1 cellular context compared by ENCODE assay signal in the genomic region with DNA sequence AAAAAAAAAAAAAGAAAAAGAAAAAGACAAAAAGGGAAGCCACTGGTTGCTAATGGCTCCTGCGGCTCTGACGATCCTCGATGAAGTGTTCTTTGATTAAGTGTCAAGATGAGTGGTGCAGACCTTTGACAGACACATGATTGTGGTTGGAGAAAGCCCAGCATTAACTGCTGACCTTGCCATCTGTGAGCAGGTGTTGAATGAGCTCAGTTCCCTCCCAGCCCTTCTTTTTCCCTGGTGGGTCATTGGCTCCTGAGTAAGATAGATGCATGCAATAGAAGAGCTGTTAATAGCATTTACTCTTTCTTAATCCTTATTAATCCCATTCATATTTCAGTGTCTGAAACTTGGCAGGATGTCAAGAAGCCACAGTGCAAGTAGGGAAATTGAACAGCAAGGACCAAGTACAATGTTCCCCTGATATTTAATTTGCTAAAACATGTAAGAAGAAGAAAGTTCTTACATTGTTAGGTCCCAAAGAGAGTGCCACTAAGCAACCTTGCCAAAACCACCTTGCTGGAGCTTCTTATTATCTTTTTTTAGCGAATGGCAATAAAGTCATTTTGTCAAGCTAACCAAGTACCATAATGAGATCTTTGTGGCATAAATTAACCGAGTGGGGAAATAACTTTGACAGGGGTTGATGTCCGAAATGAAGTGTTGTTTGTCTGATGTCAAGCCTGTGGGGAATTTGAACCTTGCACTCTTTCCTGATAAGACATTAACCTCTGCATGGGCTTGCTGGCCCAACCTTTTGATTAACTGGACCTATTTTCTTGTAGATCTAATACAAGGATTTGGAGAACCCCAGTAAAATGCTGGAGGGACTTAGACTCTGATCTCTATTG.
TF ChIP-seq lines count a peak whose summit lies in the region.

No MANE protein-coding gene starts in this region.

TF ChIP-seq in HepG2, 621 proteins besides CTCF, POLR2A, EP300 and RAD21 (continued from another document and continues in another):
- no peak for TF ChIP-seq RORA (CRISPR knock-in tag; IDR thresholded peaks at IDR 0.05)
- peak; percentile 93 for TF ChIP-seq HNF4A (CRISPR knock-in tag; IDR thresholded peaks at IDR 0.05)
- TF ChIP-seq AFF4 (CRISPR knock-in tag; IDR thresholded peaks at IDR 0.05): no peak
- no peak for TF ChIP-seq THYN1 (CRISPR knock-in tag; IDR thresholded peaks at IDR 0.05; ENCODE audit: borderline replicate concordance, low read depth)
- TF ChIP-seq SIX1 (CRISPR knock-in tag; IDR thresholded peaks at IDR 0.05; ENCODE audit: borderline replicate concordance): no peak
- TF ChIP-seq, protein P1, sequence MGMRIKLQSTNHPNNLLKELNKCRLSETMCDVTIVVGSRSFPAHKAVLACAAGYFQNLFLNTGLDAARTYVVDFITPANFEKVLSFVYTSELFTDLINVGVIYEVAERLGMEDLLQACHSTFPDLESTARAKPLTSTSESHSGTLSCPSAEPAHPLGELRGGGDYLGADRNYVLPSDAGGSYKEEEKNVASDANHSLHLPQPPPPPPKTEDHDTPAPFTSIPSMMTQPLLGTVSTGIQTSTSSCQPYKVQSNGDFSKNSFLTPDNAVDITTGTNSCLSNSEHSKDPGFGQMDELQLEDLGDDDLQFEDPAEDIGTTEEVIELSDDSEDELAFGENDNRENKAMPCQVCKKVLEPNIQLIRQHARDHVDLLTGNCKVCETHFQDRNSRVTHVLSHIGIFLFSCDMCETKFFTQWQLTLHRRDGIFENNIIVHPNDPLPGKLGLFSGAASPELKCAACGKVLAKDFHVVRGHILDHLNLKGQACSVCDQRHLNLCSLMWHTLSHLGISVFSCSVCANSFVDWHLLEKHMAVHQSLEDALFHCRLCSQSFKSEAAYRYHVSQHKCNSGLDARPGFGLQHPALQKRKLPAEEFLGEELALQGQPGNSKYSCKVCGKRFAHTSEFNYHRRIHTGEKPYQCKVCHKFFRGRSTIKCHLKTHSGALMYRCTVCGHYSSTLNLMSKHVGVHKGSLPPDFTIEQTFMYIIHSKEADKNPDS (CRISPR knock-in tag; IDR thresholded peaks at IDR 0.05): no peak
- TF ChIP-seq TP53 (CRISPR knock-in tag; conservative IDR thresholded peaks at IDR 0.05): no peak
- peak; percentile 53; the same call in 1 of the 2 replicates for TF ChIP-seq EHMT2 (IDR thresholded peaks at IDR 0.05; ENCODE audit: borderline replicate concordance, low read depth, low read length)
- TF ChIP-seq, protein P2, sequence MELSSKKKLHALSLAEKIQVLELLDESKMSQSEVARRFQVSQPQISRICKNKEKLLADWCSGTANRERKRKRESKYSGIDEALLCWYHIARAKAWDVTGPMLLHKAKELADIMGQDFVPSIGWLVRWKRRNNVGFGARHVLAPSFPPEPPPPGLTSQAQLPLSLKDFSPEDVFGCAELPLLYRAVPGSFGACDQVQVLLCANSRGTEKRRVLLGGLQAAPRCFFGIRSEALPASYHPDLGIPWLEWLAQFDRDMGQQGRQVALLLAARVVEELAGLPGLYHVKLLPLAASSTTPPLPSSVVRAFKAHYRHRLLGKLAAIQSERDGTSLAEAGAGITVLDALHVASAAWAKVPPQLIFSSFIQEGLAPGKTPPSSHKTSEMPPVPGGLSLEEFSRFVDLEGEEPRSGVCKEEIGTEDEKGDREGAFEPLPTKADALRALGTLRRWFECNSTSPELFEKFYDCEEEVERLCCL (CRISPR knock-in tag; IDR thresholded peaks at IDR 0.05; ENCODE audit: borderline replicate concordance): no peak
- TF ChIP-seq CREBL2 (CRISPR knock-in tag; IDR thresholded peaks at IDR 0.05; ENCODE audit: borderline replicate concordance): no peak
- TF ChIP-seq ZNF260 (CRISPR knock-in tag; IDR thresholded peaks at IDR 0.05; ENCODE audit: borderline replicate concordance, low read depth): no peak
- TF ChIP-seq, protein P3, sequence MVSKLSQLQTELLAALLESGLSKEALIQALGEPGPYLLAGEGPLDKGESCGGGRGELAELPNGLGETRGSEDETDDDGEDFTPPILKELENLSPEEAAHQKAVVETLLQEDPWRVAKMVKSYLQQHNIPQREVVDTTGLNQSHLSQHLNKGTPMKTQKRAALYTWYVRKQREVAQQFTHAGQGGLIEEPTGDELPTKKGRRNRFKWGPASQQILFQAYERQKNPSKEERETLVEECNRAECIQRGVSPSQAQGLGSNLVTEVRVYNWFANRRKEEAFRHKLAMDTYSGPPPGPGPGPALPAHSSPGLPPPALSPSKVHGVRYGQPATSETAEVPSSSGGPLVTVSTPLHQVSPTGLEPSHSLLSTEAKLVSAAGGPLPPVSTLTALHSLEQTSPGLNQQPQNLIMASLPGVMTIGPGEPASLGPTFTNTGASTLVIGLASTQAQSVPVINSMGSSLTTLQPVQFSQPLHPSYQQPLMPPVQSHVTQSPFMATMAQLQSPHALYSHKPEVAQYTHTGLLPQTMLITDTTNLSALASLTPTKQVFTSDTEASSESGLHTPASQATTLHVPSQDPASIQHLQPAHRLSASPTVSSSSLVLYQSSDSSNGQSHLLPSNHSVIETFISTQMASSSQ (IDR thresholded peaks at IDR 0.05; ENCODE audit: low read depth): no peak
- TF ChIP-seq, protein P3 (CRISPR knock-in tag; IDR thresholded peaks at IDR 0.05; ENCODE audit: borderline replicate concordance): no peak
- no peak for TF ChIP-seq ISL2 (CRISPR knock-in tag; IDR thresholded peaks at IDR 0.05)
- peak; percentile 55; the same call in 1 of the 2 replicates for TF ChIP-seq MIXL1 (CRISPR knock-in tag; IDR thresholded peaks at IDR 0.05)
- no peak for TF ChIP-seq ZNF777 (CRISPR knock-in tag; IDR thresholded peaks at IDR 0.05)
- no peak for TF ChIP-seq ZNF670 (CRISPR knock-in tag; IDR thresholded peaks at IDR 0.05; ENCODE audit: borderline replicate concordance)
- no peak for TF ChIP-seq ATF5 (CRISPR knock-in tag; IDR thresholded peaks at IDR 0.05; ENCODE audit: low read depth)
- TF ChIP-seq ZNF713 (CRISPR knock-in tag; IDR thresholded peaks at IDR 0.05): no peak
- no peak for TF ChIP-seq ZNF768 (CRISPR knock-in tag; IDR thresholded peaks at IDR 0.05)
- no peak for TF ChIP-seq ZNF83 (CRISPR knock-in tag; IDR thresholded peaks at IDR 0.05; ENCODE audit: borderline replicate concordance)
- peak; percentile 68 for TF ChIP-seq ARID5B (CRISPR knock-in tag; IDR thresholded peaks at IDR 0.05)
- no peak for TF ChIP-seq ZFP91 (CRISPR knock-in tag; IDR thresholded peaks at IDR 0.05; ENCODE audit: borderline replicate concordance)
- TF ChIP-seq, protein P4, sequence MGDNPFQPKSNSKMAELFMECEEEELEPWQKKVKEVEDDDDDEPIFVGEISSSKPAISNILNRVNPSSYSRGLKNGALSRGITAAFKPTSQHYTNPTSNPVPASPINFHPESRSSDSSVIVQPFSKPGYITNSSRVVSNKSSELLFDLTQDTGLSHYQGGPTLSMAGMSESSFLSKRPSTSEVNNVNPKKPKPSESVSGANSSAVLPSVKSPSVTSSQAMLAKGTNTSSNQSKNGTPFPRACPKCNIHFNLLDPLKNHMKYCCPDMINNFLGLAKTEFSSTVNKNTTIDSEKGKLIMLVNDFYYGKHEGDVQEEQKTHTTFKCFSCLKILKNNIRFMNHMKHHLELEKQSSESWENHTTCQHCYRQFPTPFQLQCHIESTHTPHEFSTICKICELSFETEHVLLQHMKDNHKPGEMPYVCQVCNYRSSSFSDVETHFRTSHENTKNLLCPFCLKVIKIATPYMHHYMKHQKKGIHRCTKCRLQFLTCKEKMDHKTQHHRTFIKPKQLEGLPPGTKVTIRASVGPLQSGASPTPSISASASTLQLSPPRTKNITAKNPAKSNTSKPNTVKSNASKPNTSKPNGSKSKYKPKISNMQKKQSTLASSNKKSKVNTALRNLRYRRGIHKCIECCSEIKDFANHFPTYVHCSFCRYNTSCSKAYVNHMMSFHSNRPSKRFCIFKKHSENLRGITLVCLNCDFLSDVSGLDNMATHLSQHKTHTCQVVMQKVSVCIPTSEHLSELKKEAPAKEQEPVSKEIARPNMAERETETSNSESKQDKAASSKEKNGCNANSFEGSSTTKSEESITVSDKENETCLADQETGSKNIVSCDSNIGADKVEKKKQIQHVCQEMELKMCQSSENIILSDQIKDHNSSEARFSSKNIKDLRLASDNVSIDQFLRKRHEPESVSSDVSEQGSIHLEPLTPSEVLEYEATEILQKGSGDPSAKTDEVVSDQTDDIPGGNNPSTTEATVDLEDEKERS (CRISPR knock-in tag; IDR thresholded peaks at IDR 0.05): no peak
- no peak for TF ChIP-seq ELF4 (CRISPR knock-in tag; IDR thresholded peaks at IDR 0.05; ENCODE audit: borderline replicate concordance)
- 0 out of 2 replicates have a peak, but pooled peaks have one; percentile 31 for TF ChIP-seq KAT8 (CRISPR knock-in tag; IDR thresholded peaks at IDR 0.05)
- TF ChIP-seq ZKSCAN5 (CRISPR knock-in tag; IDR thresholded peaks at IDR 0.05): no peak
